ENCODE assay signal across 1 cellular context in the genomic region with DNA sequence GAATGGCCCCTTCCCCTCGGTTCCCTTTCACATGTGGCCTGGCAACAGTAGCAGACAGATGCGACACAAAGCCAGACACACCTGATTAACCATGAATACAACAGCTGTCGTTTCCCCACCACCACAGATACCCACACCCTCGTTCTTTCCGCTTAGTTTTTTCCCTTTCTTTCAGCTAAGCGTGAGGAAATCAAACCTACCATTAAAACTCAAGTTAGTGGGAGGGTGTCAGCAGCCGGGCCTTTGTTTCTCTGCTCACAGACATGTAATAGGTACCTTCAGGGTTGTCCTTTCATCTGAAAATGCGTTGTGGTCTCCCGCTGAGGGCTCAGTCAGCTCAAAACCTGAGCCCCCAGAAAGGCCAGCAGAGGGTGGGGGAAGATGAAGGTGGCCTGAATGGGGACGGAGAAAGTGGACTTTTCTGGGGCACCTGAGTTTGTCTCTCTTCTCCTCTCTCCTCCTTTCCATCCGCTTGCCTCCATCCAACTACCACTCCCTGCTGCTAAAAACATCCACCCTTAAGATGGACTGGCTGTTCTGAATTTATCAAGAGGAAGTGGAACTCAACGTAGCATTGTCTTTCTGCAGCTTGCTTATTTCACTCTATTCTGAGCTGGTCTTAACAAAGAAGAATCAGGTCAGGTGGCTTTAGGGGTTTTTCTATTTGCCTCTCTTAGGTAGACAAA.
TF ChIP-seq lines count a peak whose summit lies in the region.

No MANE protein-coding gene starts in this region.

TF ChIP-seq in WTC11, 78 proteins besides CTCF, POLR2A, EP300 and RAD21 (continued from another document):
- no peak for TF ChIP-seq ARID4B (CRISPR knock-in tag; IDR thresholded peaks at IDR 0.05; ENCODE audit: borderline replicate concordance)
- TF ChIP-seq, protein P1, sequence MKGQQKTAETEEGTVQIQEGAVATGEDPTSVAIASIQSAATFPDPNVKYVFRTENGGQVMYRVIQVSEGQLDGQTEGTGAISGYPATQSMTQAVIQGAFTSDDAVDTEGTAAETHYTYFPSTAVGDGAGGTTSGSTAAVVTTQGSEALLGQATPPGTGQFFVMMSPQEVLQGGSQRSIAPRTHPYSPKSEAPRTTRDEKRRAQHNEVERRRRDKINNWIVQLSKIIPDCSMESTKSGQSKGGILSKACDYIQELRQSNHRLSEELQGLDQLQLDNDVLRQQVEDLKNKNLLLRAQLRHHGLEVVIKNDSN (CRISPR knock-in tag; IDR thresholded peaks at IDR 0.05): no peak
- no peak for TF ChIP-seq OVOL2 (CRISPR knock-in tag; IDR thresholded peaks at IDR 0.05; ENCODE audit: borderline replicate concordance)
- TF ChIP-seq ZNF281 (CRISPR knock-in tag; IDR thresholded peaks at IDR 0.05): no peak
- TF ChIP-seq ELF4 (CRISPR knock-in tag; IDR thresholded peaks at IDR 0.05; ENCODE audit: low read depth): no peak
- no peak for TF ChIP-seq PRRX2 (CRISPR knock-in tag; IDR thresholded peaks at IDR 0.05)
- no peak for TF ChIP-seq JUN (CRISPR knock-in tag; IDR thresholded peaks at IDR 0.05)
- TF ChIP-seq NR1H2 (CRISPR knock-in tag; IDR thresholded peaks at IDR 0.05): no peak
